Comparison of ENCODE assay signal across 7 cellular contexts in genomic region chr6:148199584-148199983, GRCh38.
"Had no signal": no experiment of that assay in that cellular context is flagged by ENCODE, and none has a peak within 500 bp of the region (broad histone marks: within the 10 kb centered on the region; RNA-seq: fewer than 3 reads in every experiment).

No MANE protein-coding gene starts in this region.

- H3K27ac Mint-ChIP-seq: IgD-negative memory B cell had no signal

- H3K36me3 ChIP-seq: HAP-1 had no signal

- H3K4me3 ChIP-seq: GM23248, HAP-1 had no signal

- H3K4me3 Mint-ChIP-seq: IgD-negative memory B cell had no signal

- ATAC-seq: HCT116 had no signal

- H3K36me3 Mint-ChIP-seq: IgD-negative memory B cell had no signal

- H3K27ac ChIP-seq: GM23248 had no signal

- H3K9ac ChIP-seq: GM23248 had no signal

- FAIRE-seq: HTR-8/SVneo had no signal

- H3K9me3 ChIP-seq: HAP-1 had no signal

- H2AFZ ChIP-seq: GM23248 had no signal

- DNase-seq: GOT3, KG1 had no signal
